9 cellular contexts compared by ENCODE assay signal in the genomic region with DNA sequence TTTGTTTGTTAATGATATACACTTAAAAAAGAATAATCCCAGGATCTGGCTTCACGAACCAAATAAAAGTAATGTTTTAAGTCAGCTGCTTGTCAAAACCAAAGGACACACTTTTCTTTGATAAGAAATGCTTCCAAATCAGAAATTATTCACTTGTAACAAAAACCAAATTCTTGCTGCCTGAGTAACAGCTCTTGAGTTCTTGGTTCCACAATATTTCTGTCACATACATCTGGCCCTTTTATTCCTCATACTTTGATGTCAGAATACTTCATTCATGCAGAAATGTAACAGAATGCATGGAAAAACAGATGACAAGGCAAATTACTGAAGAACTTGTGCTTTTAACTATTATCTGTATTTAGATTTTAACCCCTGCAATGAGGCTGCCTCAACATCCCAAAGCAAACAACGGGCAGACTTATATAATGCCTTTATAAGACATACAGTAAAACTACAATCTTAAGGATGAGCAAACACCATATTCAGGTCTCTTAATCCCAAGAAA. TPM values are rescaled to one million over a fixed set of nuclear protein-coding genes. Genes with fewer than 3 reads are reported as not detected.
A peak's percentile ranks its signal among the peaks of the same experiment; 100 is the strongest.
DNase-seq lines count a peak whose midpoint lies in the region; ATAC-seq, FAIRE-seq and TF ChIP-seq lines count a peak whose summit lies in the region.
"Had no signal": no experiment of that assay in that cellular context is flagged by ENCODE, and none has a peak within 500 bp of the region (broad histone marks: within the 10 kb centered on the region; RNA-seq: fewer than 3 reads in every experiment).

No MANE protein-coding gene starts in this region.

- no peak for FAIRE-seq in H1 (lab: Jason Lieb, UNC)

- H2BK15ac ChIP-seq in H1 (ENCODE audit: low read length): no peak overlapping the region

- no peaks in the 10 kb centered on the region for H3K9me3 Mint-ChIP-seq in osteocyte (ENCODE audit: unreplicated experiment)

- no peak overlapping the region for H2AFZ ChIP-seq in DND-41 (ENCODE audit: low read depth, low read length)
- H2AFZ ChIP-seq in OCI-LY3 (ENCODE audit: low read depth, low read length): no peak overlapping the region
- no peak overlapping the region for H2AFZ ChIP-seq in H1 (ENCODE audit: low read length)

- peaks cover 32% of the 10 kb centered on the region for H3K79me2 ChIP-seq in DND-41 (ENCODE audit: insufficient read depth, low read length)
- peaks cover 11% of the 10 kb centered on the region; the same call in 1 of the 2 replicates for H3K79me2 ChIP-seq in OCI-LY3 (ENCODE audit: low read length)
- peaks cover 0 to 10% of the 10 kb centered on the region in 2 experiments; a peak in 1 of 4 replicates for H3K79me2 ChIP-seq in H1 (ENCODE audit: control insufficient read depth in 1 of 2, insufficient read depth in 2 of 2, low read length in 2 of 2)

- H2BK120ac ChIP-seq in H1 (replicated peaks; ENCODE audit: low read depth, low read length): no peak overlapping the region

- H3K4me3 ChIP-seq in DND-41 (ENCODE audit: low read depth in 1 of 2, low read length in 2 of 2) (peak overlapping the region in 1 of 2 experiments; percentile 86; a peak in 2 of 4 replicates), OCI-LY3 (ENCODE audit: low read length) (peak overlapping the region; percentile 74), H1 (ENCODE audit: extremely low read depth in 1 of 4, insufficient read depth in 2 of 4, low read depth in 3 of 4, low read length in 4 of 4) (peak overlapping the region in 1 of 4 experiments; percentile 96; a peak in 1 of 8 replicates), body of pancreas (no peak overlapping the region)

- H3K27ac Mint-ChIP-seq in osteocyte (ENCODE audit: unreplicated experiment): no peak overlapping the region

- H2BK12ac ChIP-seq in H1 (ENCODE audit: low read depth, low read length): no peak overlapping the region

- intact Hi-C loops in body of pancreas (cut with DNase I): no loop called here

- WGBS in H1 (ENCODE audit: extremely low coverage in 1 of 2, insufficient coverage in 1 of 2, insufficient read length in 1 of 2, insufficient replicate concordance in 2 of 2, low coverage in 1 of 2, low lambda C conversion rate in 2 of 2, missing lambda C conversion rate in 1 of 2), 2 experiments: 84% methylated on average over 2 of the region's 2 CpGs; no CpG with 5 or more reads in 1 of the 2 experiments
- WGBS in body of pancreas, 2 donors: 65 to 77% methylated on average over 2 of the region's 2 CpGs

- H3K23ac ChIP-seq in H1 (ENCODE audit: insufficient read length): no peak overlapping the region

- H4K20me1 ChIP-seq in DND-41 (ENCODE audit: insufficient read depth, low read length) (no peaks in the 10 kb centered on the region), OCI-LY3 (ENCODE audit: insufficient read depth, low read length) (no peaks in the 10 kb centered on the region), H1 (replicated peaks in 1 of 2; ENCODE audit: control insufficient read depth in 1 of 2, insufficient read depth in 2 of 2, low read length in 2 of 2) (no peaks in the 10 kb centered on the region)

- peaks cover 38% of the 10 kb centered on the region for H3K4me1 ChIP-seq in DND-41 (ENCODE audit: insufficient read depth, low read length)
- H3K4me1 ChIP-seq in OCI-LY3 (ENCODE audit: low read length): peaks cover 17% of the 10 kb centered on the region
- H3K4me1 ChIP-seq in H1 (replicated peaks in 1 of 4; ENCODE audit: control insufficient read depth in 3 of 4, insufficient read depth in 4 of 4, low read length in 3 of 4): peaks cover 0 to 6% (median 1%) of the 10 kb centered on the region in 4 experiments; a peak in 3 of 7 replicates
- H3K4me1 ChIP-seq in body of pancreas: peaks cover 19% of the 10 kb centered on the region

- H3K9me3 ChIP-seq in DND-41 (ENCODE audit: insufficient read depth, low read length, severe bottlenecking) (no peaks in the 10 kb centered on the region), OCI-LY3 (ENCODE audit: insufficient read depth, low read length) (no peaks in the 10 kb centered on the region), H1 (ENCODE audit: insufficient read depth in 2 of 2, low read depth in 1 of 2, low read length in 1 of 2) (no peaks in the 10 kb centered on the region), body of pancreas (no peaks in the 10 kb centered on the region)

- H3K23me2 ChIP-seq in H1 (ENCODE audit: low read depth, low read length): peaks cover 5% of the 10 kb centered on the region

- H3K18ac ChIP-seq in H1 (ENCODE audit: extremely low read depth, low read length): no peak overlapping the region

- no peak for TF ChIP-seq CTCF in DND-41 (IDR thresholded peaks at IDR 0.05; ENCODE audit: borderline replicate concordance, extremely low read depth, low read length, poor library complexity, severe bottlenecking)
- TF ChIP-seq CTCF in OCI-LY3 (IDR thresholded peaks at IDR 0.05; ENCODE audit: low read depth, low read length): no peak
- no peak for TF ChIP-seq CTCF in H1 (IDR thresholded peaks at IDR 0.05; ENCODE audit: control extremely low read depth in 1 of 3, insufficient read depth in 1 of 3, low read depth in 1 of 3, low read length in 3 of 3)
- TF ChIP-seq CTCF in osteocyte (IDR thresholded peaks at IDR 0.05): no peak
- no peak for TF ChIP-seq CTCF in body of pancreas (IDR thresholded peaks at IDR 0.05)

- H3K79me1 ChIP-seq in H1 (ENCODE audit: low read depth, low read length): no peaks in the 10 kb centered on the region

- CTCF ChIA-PET in H1 (lab: Charles Lee; ENCODE audit: partially characterized antibody): interaction anchor here (0.7 to 2.7 kb wide), 6 partner anchors 25 to 174 kb away, joined by 4 to 18 read pairs (median 6); no protein-coding TSS in a partner anchor

- H3K9ac ChIP-seq in DND-41 (ENCODE audit: low read depth, low read length) (peak overlapping the region; percentile 87; the same call in 1 of the 2 replicates), OCI-LY3 (ENCODE audit: low read length) (no peak overlapping the region), H1 (replicated peaks in 1 of 4; ENCODE audit: extremely low read depth in 1 of 4, low read depth in 3 of 4, low read length in 3 of 4) (no peak overlapping the region)

- ATAC-seq in DND-41 (ENCODE audit: insufficient read depth, low read depth) (no peak), body of pancreas (no peak)

- no peak overlapping the region for H4K8ac ChIP-seq in H1 (ENCODE audit: extremely low read depth, insufficient read depth, low read length)

- peaks cover 29% of the 10 kb centered on the region for H3K4me1 Mint-ChIP-seq in osteocyte (ENCODE audit: unreplicated experiment)

- H2BK5ac ChIP-seq in H1 (ENCODE audit: low read depth, low read length): no peak overlapping the region

- no peak for DNase-seq in DND-41
- no peak for DNase-seq in H1 (ENCODE audit: low read depth in 1 of 2, low spot score in 2 of 2)
- DNase-seq in osteocyte (ENCODE audit: extremely low spot score, unreplicated experiment): no peak
- DNase-seq in body of pancreas: no peak
- DNase-seq in iPS-NIHi11 (ENCODE audit: low spot score): no peak
- DNase-seq in glomerular visceral epithelial cell (ENCODE audit: extremely low spot score): no peak
- no peak for DNase-seq in DMS 273 (lab: John Stamatoyannopoulos, UW; ENCODE audit: unreplicated experiment)
- DNase-seq: NCI-H446 had no signal

- no peak overlapping the region for H3K56ac ChIP-seq in H1 (replicated peaks; ENCODE audit: insufficient read length, low read depth, low read length)

- no peak overlapping the region for H4K5ac ChIP-seq in H1 (ENCODE audit: insufficient read length, low read depth, low read length)

- H3K4me2 ChIP-seq in DND-41 (ENCODE audit: insufficient read depth, low read length): peak overlapping the region; percentile 82
- H3K4me2 ChIP-seq in OCI-LY3 (ENCODE audit: low read length): peak overlapping the region; percentile 71
- H3K4me2 ChIP-seq in H1 (ENCODE audit: insufficient read depth in 1 of 2, low read depth in 2 of 2, low read length in 2 of 2): peak overlapping the region; percentile 45 to 100; a peak in 1 of 4 replicates

- no peak overlapping the region for H3K4ac ChIP-seq in H1 (replicated peaks; ENCODE audit: insufficient read length, low read depth, low read length)

- peaks cover 13% of the 10 kb centered on the region for H3K36me3 Mint-ChIP-seq in osteocyte (ENCODE audit: unreplicated experiment)

- TF ChIP-seq EP300 in H1 (IDR thresholded peaks at IDR 0.05; ENCODE audit: borderline replicate concordance in 1 of 2, low read depth in 2 of 2, low read length in 2 of 2): no peak

- H3K27me3 Mint-ChIP-seq in osteocyte (ENCODE audit: unreplicated experiment): no peaks in the 10 kb centered on the region

- no peak overlapping the region for H2AK5ac ChIP-seq in H1 (ENCODE audit: low read depth, low read length)

- no peaks in the 10 kb centered on the region for H3K27me3 ChIP-seq in DND-41 (ENCODE audit: insufficient read depth, low read length, poor library complexity)
- no peaks in the 10 kb centered on the region for H3K27me3 ChIP-seq in OCI-LY3 (ENCODE audit: low read depth, low read length)
- H3K27me3 ChIP-seq in H1 (replicated peaks in 1 of 4; ENCODE audit: control insufficient read depth in 3 of 4, extremely low read depth in 1 of 4, insufficient read depth in 3 of 4, low read length in 3 of 4): no peaks in the 10 kb centered on the region
- no peaks in the 10 kb centered on the region for H3K27me3 ChIP-seq in body of pancreas

- H3K36me3 ChIP-seq in DND-41 (ENCODE audit: insufficient read depth, low read length): peaks cover 21% of the 10 kb centered on the region; the same call in 1 of the 2 replicates
- H3K36me3 ChIP-seq in OCI-LY3 (replicated peaks; ENCODE audit: low read depth, low read length): peaks cover 8% of the 10 kb centered on the region
- peaks cover 0 to 9% (median 0%) of the 10 kb centered on the region in 4 experiments; a peak in 4 of 8 replicates for H3K36me3 ChIP-seq in H1 (ENCODE audit: control insufficient read depth in 2 of 4, insufficient read depth in 4 of 4, low read length in 3 of 4)
- H3K36me3 ChIP-seq in body of pancreas (replicated peaks in 1 of 2; ENCODE audit: insufficient read depth in 1 of 2, low read depth in 2 of 2): peaks cover 0 to 3% of the 10 kb centered on the region in 2 donors

- TF ChIP-seq POLR2A in H1 (IDR thresholded peaks at IDR 0.05; ENCODE audit: control extremely low read depth in 1 of 2, low read depth in 2 of 2, low read length in 2 of 2): no peak
- TF ChIP-seq POLR2A in body of pancreas (IDR thresholded peaks at IDR 0.05): no peak

- peak overlapping the region; percentile 15 for H3K4me3 Mint-ChIP-seq in osteocyte (ENCODE audit: unreplicated experiment)

- TF ChIP-seq RAD21 in H1 (IDR thresholded peaks at IDR 0.05 in 1 of 2, conservative IDR thresholded peaks at IDR 0.05 in 1 of 2; ENCODE audit: low read depth in 2 of 2, low read length in 2 of 2): no peak

- H2BK20ac ChIP-seq in H1 (ENCODE audit: low read length): no peak overlapping the region

- H3K27ac ChIP-seq in DND-41 (ENCODE audit: low read length) (no peak overlapping the region; the same call in 1 of the 2 replicates), OCI-LY3 (ENCODE audit: low read length) (no peak overlapping the region), H1 (ENCODE audit: low read depth, low read length) (no peak overlapping the region), body of pancreas (no peak overlapping the region)

- POLR2A ChIA-PET in H1 (lab: Charles Lee; ENCODE audit: partially characterized antibody): no interaction called here

- H3K14ac ChIP-seq in H1 (ENCODE audit: insufficient read length): no peak overlapping the region

- no peak overlapping the region for H4K91ac ChIP-seq in H1 (replicated peaks; ENCODE audit: insufficient read length, low read length)

RNA-seq across cellular contexts. Expression of gene VAMP4, which starts 1.5 kb away (rescaled TPM):
- total RNA-seq in H1 (2021; fragmentation: NEBNext Ultra II Directional; extraction: Animal tissue kit (Norgen Biotek cat#: 25700)): 12.4 and 13.9 TPM in 2 replicates
- polyA plus RNA-seq in H1 (2011; rRNA removed): 0.99 and 1.6 TPM in 2 replicates
- polyA plus RNA-seq in H1 (2011; cell fraction: cytosol; rRNA removed): 3.5 TPM
- polyA plus RNA-seq in H1 (2011; cell fraction: nucleus; rRNA removed): 1.4 TPM
- 3.9 to 8.6 TPM (median 4.4 TPM) in 4 replicates for polyA plus RNA-seq in H1 (2012, experiment 1 of 2)
- 4.2 TPM for polyA plus RNA-seq in H1 (2012, experiment 2 of 2)
- 6.5 TPM for polyA plus RNA-seq in H1 (2013, experiment 1 of 2)
- 6.2 TPM for polyA plus RNA-seq in H1 (2013, experiment 2 of 2)
- polyA minus RNA-seq in H1 (2011; rRNA and poly(A)+ RNA removed): 1.6 and 2.2 TPM in 2 replicates
- 8.7 TPM for polyA minus RNA-seq in H1 (2011; cell fraction: cytosol; rRNA and poly(A)+ RNA removed)
- 3.8 TPM for polyA minus RNA-seq in H1 (2011; cell fraction: nucleus; rRNA and poly(A)+ RNA removed)
- 11.4 and 14.5 TPM in 2 replicates for total RNA-seq in osteocyte
- 1 to 10 TPM; 5.6 to 8.8 TPM for total RNA-seq in body of pancreas

RNA-seq across cellular contexts. Expression of gene METTL13, which starts 41.0 kb away (rescaled TPM):
- 63.1 and 66.3 TPM in 2 replicates for total RNA-seq in H1 (2021; fragmentation: NEBNext Ultra II Directional; extraction: Animal tissue kit (Norgen Biotek cat#: 25700))
- polyA plus RNA-seq in H1 (2011; rRNA removed): 38.1 and 39.6 TPM in 2 replicates
- polyA plus RNA-seq in H1 (2011; cell fraction: cytosol; rRNA removed): 52.2 TPM
- polyA plus RNA-seq in H1 (2011; cell fraction: nucleus; rRNA removed): 38.2 TPM
- polyA plus RNA-seq in H1 (2012, experiment 1 of 2): 55.7 to 68.2 TPM (median 61.8 TPM) in 4 replicates
- polyA plus RNA-seq in H1 (2012, experiment 2 of 2): 33.9 TPM
- polyA plus RNA-seq in H1 (2013, experiment 1 of 2): 24.9 TPM
- 23.7 TPM for polyA plus RNA-seq in H1 (2013, experiment 2 of 2)
- 74.4 and 104 TPM in 2 replicates for polyA minus RNA-seq in H1 (2011; rRNA and poly(A)+ RNA removed)
- 33.6 TPM for polyA minus RNA-seq in H1 (2011; cell fraction: cytosol; rRNA and poly(A)+ RNA removed)
- polyA minus RNA-seq in H1 (2011; cell fraction: nucleus; rRNA and poly(A)+ RNA removed): 27.2 TPM
- total RNA-seq in osteocyte: 22.0 and 30.6 TPM in 2 replicates
- total RNA-seq in body of pancreas: 10 to 100 TPM in 1 of 2 donors, 1 to 10 TPM in 1; 9.2 to 13.5 TPM
